In the genomic region with DNA sequence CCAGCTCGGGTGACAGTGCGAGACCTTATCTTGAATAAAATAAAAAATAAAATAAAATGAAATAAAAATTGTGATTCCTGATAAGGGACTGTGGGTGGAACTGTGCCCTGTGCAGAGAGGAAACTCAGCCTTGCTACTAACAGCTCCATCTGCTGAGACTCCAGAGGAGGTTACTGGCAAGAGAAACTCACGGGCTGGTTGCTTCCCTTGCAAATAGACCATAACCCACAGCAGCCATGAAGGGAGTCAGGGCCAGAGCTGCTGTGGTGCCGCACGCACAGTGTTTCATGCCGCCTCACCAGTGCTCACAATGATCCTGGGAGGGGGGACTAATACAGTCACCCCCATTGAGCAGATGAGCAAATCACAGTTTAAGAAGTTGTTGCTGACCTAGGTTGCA, we compare ENCODE assay signal across 1 cellular context.
TF ChIP-seq lines count a peak whose summit lies in the region.

No MANE protein-coding gene starts in this region.

TF ChIP-seq in GM23338, 12 proteins besides CTCF, POLR2A, EP300 and RAD21 (continued from another document):
- TF ChIP-seq ETS1 (IDR thresholded peaks at IDR 0.05) (no peak), ZNF114 (CRISPR knock-in tag; IDR thresholded peaks at IDR 0.05) (no peak), STAT1 (IDR thresholded peaks at IDR 0.05; ENCODE audit: unreplicated experiment) (no peak), REST (IDR thresholded peaks at IDR 0.05; ENCODE audit: unreplicated experiment) (no peak), ZNF331 (CRISPR knock-in tag; IDR thresholded peaks at IDR 0.05; ENCODE audit: low read depth) (no peak)
